In the genomic region with DNA sequence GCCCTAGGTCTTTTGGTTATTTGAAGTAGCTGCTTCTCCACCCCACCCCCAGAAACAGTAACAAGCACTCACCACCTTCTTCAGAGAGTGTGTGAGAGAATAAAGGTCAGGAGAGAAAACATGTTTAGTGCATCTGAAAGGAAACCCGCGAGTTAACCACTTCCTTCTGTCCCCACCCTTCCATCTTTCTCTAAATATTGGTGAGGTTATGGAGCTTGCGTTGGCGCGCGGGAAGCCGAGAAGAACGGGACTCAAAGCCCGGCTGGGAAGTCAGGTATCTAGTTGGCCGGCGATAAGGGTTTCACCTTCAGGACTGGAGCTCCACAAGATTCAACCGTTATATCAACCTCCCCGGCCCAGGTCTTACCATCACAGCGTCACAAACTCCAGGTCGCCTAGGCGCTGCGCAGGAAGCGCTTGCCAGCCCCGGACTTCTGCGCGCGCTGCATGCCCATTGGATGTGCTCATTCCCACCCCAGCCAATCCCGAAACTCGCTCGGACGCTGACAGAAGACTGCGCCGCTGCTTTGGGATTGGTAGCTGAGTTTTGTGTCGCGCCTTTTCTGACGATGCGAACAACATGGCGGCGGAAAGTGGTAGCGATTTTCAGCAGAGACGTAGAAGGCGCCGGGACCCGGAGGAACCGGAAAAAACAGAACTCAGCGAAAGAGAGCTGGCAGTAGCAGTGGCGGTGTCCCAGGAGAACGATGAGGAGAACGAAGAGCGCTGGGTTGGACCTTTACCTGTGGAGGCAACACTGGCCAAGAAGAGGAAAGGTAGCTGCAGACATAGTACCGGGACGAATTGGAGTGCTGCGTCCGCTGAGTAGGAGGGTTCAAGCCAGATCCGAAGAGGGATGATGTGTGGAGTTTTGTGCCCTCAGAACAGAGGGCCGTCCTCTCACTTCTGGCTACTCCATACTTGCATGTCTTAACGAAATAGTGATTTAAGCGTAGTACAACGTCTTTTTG, we compare ENCODE assay signal across 1 cellular context.
TF ChIP-seq lines count a peak whose summit lies in the region.

A gene with protein sequence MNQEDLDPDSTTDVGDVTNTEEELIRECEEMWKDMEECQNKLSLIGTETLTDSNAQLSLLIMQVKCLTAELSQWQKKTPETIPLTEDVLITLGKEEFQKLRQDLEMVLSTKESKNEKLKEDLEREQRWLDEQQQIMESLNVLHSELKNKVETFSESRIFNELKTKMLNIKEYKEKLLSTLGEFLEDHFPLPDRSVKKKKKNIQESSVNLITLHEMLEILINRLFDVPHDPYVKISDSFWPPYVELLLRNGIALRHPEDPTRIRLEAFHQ (minus strand): TSS at position 438 of the 971 bp plus-strand sequence. CDS start 8,261 bp downstream, outside the sequence.
A gene (plus strand): TSS at position 566 of the 971 bp plus-strand sequence. CDS start 15 bp downstream, at position 581.

TF ChIP-seq in K562, 482 proteins besides CTCF, POLR2A, EP300 and RAD21 (continued from another document and continues in another):
- TF ChIP-seq CBX5 (IDR thresholded peaks at IDR 0.05; ENCODE audit: borderline replicate concordance, low read depth) = no peak
- TF ChIP-seq MCM7 (IDR thresholded peaks at IDR 0.05) = no peak
- TF ChIP-seq MAFG (tag; conservative IDR thresholded peaks at IDR 0.05) = no peak
- TF ChIP-seq HIVEP1 (CRISPR knock-in tag; IDR thresholded peaks at IDR 0.05) = no peak
- TF ChIP-seq DNMT1 (IDR thresholded peaks at IDR 0.05) = 0 out of 2 replicates have a peak, but pooled peaks have one; percentile 48
- TF ChIP-seq NEUROD1 (IDR thresholded peaks at IDR 0.05; ENCODE audit: borderline replicate concordance, low read depth, low read length, partially characterized antibody) = peak; percentile 68
- TF ChIP-seq PHB (CRISPR knock-in tag; IDR thresholded peaks at IDR 0.05) = 0 out of 2 replicates have a peak, but pooled peaks have one; percentile 21
- no peak for TF ChIP-seq ZNF57 (CRISPR knock-in tag; IDR thresholded peaks at IDR 0.05)
- no peak for TF ChIP-seq PCBP1 (IDR thresholded peaks at IDR 0.05; ENCODE audit: low read depth, low read length, poor library complexity, severe bottlenecking)
- peak; percentile 43 for TF ChIP-seq BRD9 (IDR thresholded peaks at IDR 0.05; ENCODE audit: low read depth, partially characterized antibody)
- no peak for TF ChIP-seq IFI16 (CRISPR knock-in tag; IDR thresholded peaks at IDR 0.05)
- TF ChIP-seq, protein P1, sequence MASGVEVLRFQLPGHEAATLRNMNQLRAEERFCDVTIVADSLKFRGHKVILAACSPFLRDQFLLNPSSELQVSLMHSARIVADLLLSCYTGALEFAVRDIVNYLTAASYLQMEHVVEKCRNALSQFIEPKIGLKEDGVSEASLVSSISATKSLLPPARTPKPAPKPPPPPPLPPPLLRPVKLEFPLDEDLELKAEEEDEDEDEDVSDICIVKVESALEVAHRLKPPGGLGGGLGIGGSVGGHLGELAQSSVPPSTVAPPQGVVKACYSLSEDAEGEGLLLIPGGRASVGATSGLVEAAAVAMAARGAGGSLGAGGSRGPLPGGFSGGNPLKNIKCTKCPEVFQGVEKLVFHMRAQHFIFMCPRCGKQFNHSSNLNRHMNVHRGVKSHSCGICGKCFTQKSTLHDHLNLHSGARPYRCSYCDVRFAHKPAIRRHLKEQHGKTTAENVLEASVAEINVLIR (CRISPR knock-in tag; IDR thresholded peaks at IDR 0.05) = peak; percentile 97
- TF ChIP-seq CC2D1A (IDR thresholded peaks at IDR 0.05) = peak; percentile 90
- TF ChIP-seq, protein P2, sequence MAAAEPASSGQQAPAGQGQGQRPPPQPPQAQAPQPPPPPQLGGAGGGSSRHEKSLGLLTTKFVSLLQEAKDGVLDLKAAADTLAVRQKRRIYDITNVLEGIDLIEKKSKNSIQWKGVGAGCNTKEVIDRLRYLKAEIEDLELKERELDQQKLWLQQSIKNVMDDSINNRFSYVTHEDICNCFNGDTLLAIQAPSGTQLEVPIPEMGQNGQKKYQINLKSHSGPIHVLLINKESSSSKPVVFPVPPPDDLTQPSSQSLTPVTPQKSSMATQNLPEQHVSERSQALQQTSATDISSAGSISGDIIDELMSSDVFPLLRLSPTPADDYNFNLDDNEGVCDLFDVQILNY (CRISPR knock-in tag; IDR thresholded peaks at IDR 0.05) = peak; percentile 78; the same call in 1 of the 2 replicates
- TF ChIP-seq ZFPM2 (CRISPR knock-in tag; IDR thresholded peaks at IDR 0.05) = no peak
- peak; percentile 94 for TF ChIP-seq TAF7 (tag; IDR thresholded peaks at IDR 0.05)
- TF ChIP-seq GTF2A2 (tag; IDR thresholded peaks at IDR 0.05) = no peak
- TF ChIP-seq POLR2B (IDR thresholded peaks at IDR 0.05; ENCODE audit: low read depth, partially characterized antibody) = peak; percentile 90
- TF ChIP-seq, protein P3, sequence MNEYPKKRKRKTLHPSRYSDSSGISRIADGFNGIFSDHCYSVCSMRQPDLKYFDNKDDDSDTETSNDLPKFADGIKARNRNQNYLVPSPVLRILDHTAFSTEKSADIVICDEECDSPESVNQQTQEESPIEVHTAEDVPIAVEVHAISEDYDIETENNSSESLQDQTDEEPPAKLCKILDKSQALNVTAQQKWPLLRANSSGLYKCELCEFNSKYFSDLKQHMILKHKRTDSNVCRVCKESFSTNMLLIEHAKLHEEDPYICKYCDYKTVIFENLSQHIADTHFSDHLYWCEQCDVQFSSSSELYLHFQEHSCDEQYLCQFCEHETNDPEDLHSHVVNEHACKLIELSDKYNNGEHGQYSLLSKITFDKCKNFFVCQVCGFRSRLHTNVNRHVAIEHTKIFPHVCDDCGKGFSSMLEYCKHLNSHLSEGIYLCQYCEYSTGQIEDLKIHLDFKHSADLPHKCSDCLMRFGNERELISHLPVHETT (CRISPR knock-in tag; conservative IDR thresholded peaks at IDR 0.05 in 1 of 2, IDR thresholded peaks at IDR 0.05 in 1 of 2) = peak in 1 of 2 experiments; percentile 65; a peak in 2 of 4 replicates
- TF ChIP-seq STAT5A (IDR thresholded peaks at IDR 0.05; ENCODE audit: borderline replicate concordance, low read length) = no peak
- TF ChIP-seq PHB2 (IDR thresholded peaks at IDR 0.05; ENCODE audit: low read depth) = no peak
- TF ChIP-seq MTA2 (IDR thresholded peaks at IDR 0.05; ENCODE audit: low read depth) = no peak
- TF ChIP-seq ZFX (CRISPR knock-in tag; IDR thresholded peaks at IDR 0.05) = peak; percentile 58
- TF ChIP-seq CSDE1 (IDR thresholded peaks at IDR 0.05) = peak in 1 of 2 experiments; percentile 83; a peak in 2 of 4 replicates
- TF ChIP-seq ETV5 (CRISPR knock-in tag; IDR thresholded peaks at IDR 0.05; ENCODE audit: low read depth) = peak; percentile 76
- TF ChIP-seq HCFC1 (IDR thresholded peaks at IDR 0.05; ENCODE audit: low read depth, low read length) = peak; percentile 83
- no peak for TF ChIP-seq BCOR (IDR thresholded peaks at IDR 0.05)
- TF ChIP-seq, protein P4, sequence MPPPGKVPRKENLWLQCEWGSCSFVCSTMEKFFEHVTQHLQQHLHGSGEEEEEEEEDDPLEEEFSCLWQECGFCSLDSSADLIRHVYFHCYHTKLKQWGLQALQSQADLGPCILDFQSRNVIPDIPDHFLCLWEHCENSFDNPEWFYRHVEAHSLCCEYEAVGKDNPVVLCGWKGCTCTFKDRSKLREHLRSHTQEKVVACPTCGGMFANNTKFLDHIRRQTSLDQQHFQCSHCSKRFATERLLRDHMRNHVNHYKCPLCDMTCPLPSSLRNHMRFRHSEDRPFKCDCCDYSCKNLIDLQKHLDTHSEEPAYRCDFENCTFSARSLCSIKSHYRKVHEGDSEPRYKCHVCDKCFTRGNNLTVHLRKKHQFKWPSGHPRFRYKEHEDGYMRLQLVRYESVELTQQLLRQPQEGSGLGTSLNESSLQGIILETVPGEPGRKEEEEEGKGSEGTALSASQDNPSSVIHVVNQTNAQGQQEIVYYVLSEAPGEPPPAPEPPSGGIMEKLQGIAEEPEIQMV (tag; conservative IDR thresholded peaks at IDR 0.05; ENCODE audit: low read depth) = 0 out of 2 replicates have a peak, but pooled peaks have one; percentile 46
- TF ChIP-seq BRF1 (IDR thresholded peaks at IDR 0.05; ENCODE audit: borderline replicate concordance, extremely low read depth, insufficient read length) = no peak
- TF ChIP-seq ZNF668 (CRISPR knock-in tag; IDR thresholded peaks at IDR 0.05) = 0 out of 2 replicates have a peak, but pooled peaks have one; percentile 44
- TF ChIP-seq, protein P5, sequence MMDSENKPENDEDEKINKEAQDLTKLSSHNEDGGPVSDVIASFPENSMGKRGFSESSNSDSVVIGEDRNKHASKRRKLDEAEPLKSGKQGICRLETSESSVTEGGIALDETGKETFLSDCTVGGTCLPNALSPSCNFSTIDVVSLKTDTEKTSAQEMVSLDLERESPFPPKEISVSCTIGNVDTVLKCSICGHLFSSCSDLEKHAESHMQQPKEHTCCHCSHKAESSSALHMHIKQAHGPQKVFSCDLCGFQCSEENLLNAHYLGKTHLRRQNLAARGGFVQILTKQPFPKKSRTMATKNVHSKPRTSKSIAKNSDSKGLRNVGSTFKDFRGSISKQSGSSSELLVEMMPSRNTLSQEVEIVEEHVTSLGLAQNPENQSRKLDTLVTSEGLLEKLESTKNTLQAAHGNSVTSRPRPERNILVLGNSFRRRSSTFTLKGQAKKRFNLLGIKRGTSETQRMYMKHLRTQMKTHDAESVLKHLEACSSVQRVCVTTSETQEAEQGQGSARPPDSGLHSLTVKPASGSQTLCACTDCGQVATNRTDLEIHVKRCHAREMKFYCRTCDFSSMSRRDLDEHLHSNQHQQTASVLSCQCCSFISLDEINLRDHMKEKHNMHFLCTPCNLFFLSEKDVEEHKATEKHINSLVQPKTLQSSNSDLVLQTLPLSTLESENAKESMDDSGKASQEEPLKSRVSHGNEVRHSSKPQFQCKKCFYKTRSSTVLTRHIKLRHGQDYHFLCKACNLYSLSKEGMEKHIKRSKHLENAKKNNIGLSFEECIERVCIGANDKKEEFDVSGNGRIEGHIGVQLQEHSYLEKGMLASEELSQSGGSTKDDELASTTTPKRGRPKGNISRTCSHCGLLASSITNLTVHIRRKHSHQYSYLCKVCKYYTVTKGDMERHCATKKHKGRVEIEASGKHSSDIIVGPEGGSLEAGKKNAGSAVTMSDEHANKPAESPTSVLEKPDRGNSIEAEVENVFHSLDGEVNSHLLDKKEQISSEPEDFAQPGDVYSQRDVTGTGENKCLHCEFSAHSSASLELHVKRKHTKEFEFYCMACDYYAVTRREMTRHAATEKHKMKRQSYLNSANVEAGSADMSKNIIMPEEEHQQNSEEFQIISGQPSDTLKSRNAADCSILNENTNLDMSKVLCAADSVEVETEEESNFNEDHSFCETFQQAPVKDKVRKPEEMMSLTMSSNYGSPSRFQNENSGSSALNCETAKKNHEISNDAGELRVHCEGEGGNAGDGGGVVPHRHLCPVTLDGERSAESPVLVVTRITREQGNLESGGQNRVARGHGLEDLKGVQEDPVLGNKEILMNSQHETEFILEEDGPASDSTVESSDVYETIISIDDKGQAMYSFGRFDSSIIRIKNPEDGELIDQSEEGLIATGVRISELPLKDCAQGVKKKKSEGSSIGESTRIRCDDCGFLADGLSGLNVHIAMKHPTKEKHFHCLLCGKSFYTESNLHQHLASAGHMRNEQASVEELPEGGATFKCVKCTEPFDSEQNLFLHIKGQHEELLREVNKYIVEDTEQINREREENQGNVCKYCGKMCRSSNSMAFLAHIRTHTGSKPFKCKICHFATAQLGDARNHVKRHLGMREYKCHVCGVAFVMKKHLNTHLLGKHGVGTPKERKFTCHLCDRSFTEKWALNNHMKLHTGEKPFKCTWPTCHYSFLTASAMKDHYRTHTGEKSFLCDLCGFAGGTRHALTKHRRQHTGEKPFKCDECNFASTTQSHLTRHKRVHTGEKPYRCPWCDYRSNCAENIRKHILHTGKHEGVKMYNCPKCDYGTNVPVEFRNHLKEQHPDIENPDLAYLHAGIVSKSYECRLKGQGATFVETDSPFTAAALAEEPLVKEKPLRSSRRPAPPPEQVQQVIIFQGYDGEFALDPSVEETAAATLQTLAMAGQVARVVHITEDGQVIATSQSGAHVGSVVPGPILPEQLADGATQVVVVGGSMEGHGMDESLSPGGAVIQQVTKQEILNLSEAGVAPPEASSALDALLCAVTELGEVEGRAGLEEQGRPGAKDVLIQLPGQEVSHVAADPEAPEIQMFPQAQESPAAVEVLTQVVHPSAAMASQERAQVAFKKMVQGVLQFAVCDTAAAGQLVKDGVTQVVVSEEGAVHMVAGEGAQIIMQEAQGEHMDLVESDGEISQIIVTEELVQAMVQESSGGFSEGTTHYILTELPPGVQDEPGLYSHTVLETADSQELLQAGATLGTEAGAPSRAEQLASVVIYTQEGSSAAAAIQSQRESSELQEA (IDR thresholded peaks at IDR 0.05; ENCODE audit: low read depth) = no peak
- TF ChIP-seq POLR3A (IDR thresholded peaks at IDR 0.05; ENCODE audit: borderline replicate concordance, extremely low read depth, insufficient read depth, insufficient read length) = no peak
- TF ChIP-seq, protein P6, sequence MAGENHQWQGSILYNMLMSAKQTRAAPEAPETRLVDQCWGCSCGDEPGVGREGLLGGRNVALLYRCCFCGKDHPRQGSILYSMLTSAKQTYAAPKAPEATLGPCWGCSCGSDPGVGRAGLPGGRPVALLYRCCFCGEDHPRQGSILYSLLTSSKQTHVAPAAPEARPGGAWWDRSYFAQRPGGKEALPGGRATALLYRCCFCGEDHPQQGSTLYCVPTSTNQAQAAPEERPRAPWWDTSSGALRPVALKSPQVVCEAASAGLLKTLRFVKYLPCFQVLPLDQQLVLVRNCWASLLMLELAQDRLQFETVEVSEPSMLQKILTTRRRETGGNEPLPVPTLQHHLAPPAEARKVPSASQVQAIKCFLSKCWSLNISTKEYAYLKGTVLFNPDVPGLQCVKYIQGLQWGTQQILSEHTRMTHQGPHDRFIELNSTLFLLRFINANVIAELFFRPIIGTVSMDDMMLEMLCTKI (IDR thresholded peaks at IDR 0.05; ENCODE audit: partially characterized antibody) = no peak
- TF ChIP-seq, protein P7, sequence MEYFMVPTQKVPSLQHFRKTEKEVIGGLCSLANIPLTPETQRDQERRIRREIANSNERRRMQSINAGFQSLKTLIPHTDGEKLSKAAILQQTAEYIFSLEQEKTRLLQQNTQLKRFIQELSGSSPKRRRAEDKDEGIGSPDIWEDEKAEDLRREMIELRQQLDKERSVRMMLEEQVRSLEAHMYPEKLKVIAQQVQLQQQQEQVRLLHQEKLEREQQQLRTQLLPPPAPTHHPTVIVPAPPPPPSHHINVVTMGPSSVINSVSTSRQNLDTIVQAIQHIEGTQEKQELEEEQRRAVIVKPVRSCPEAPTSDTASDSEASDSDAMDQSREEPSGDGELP (CRISPR knock-in tag; IDR thresholded peaks at IDR 0.05; ENCODE audit: borderline replicate concordance) = peak; percentile 69; the same call in 1 of the 2 replicates
- peak; percentile 77 for TF ChIP-seq RBM25 (IDR thresholded peaks at IDR 0.05; ENCODE audit: low read depth, low read length, severe bottlenecking)
- peak; percentile 94 for TF ChIP-seq TAF9B (IDR thresholded peaks at IDR 0.05; ENCODE audit: partially characterized antibody)
- no peak for TF ChIP-seq FOXA3 (CRISPR knock-in tag; conservative IDR thresholded peaks at IDR 0.05 in 1 of 2, IDR thresholded peaks at IDR 0.05 in 1 of 2)
- TF ChIP-seq MIER1 (IDR thresholded peaks at IDR 0.05; ENCODE audit: low read depth) = no peak
- TF ChIP-seq XRCC4 (IDR thresholded peaks at IDR 0.05; ENCODE audit: extremely low read depth, insufficient read depth, insufficient read length) = no peak
- peak in 1 of 2 experiments; percentile 44; a peak in 1 of 4 replicates for TF ChIP-seq ARNT (IDR thresholded peaks at IDR 0.05)
- TF ChIP-seq, protein P8, sequence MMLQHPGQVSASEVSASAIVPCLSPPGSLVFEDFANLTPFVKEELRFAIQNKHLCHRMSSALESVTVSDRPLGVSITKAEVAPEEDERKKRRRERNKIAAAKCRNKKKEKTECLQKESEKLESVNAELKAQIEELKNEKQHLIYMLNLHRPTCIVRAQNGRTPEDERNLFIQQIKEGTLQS (IDR thresholded peaks at IDR 0.05) = no peak
- TF ChIP-seq, protein P8 (CRISPR knock-in tag; conservative IDR thresholded peaks at IDR 0.05) = 0 out of 2 replicates have a peak, but pooled peaks have one; percentile 23
